17 cellular contexts compared by ENCODE assay signal in genomic region chr6:71364910-71365542, GRCh38.
"Had no signal": no experiment of that assay in that cellular context is flagged by ENCODE, and none has a peak within 500 bp of the region (broad histone marks: within the 10 kb centered on the region; RNA-seq: fewer than 3 reads in every experiment).

No MANE protein-coding gene starts in this region.

- H3K4me1 ChIP-seq: breast epithelium had no signal

- DNase-seq: activated B cell treated with CpG ODN at 0.5 μM for 24 hours; activated CD4-positive, alpha-beta T cell treated with anti-CD3 and anti-CD28 coated beads for 48 hours; activated CD8-positive, alpha-beta T cell treated with anti-CD3 and anti-CD28 coated beads for 36 hours; activated naive CD4-positive, alpha-beta T cell treated with Interleukin-2 at 50 U/mL for 16 hours; activated naive CD8-positive, alpha-beta T cell treated with anti-CD3 and anti-CD28 coated beads, Interleukin-2, amount 10 ng/mL, durations not matched to agents 7 days and 5 days; activated T-cell treated with anti-CD3 and anti-CD28 coated beads, Interleukin-2, amount 50 U/mL, for 24 hours; cerebellar nuclear complex; effector CD4-positive, alpha-beta T cell; sigmoid colon; stimulated activated CD4-positive, alpha-beta T cell treated with anti-CD3 and anti-CD28 coated beads, Interleukin-2, amount 100 ng/mL, for 24 hours; stimulated activated naive CD8-positive, alpha-beta T cell treated with anti-CD3 and anti-CD28 coated beads, Interleukin-15, Interleukin-2, amounts not matched to agents 100 U/mL and 50 U/mL, for 24 hours had no signal

- H3K4me2 ChIP-seq: hepatocyte had no signal

- H3K4me3 ChIP-seq: breast epithelium, hepatocyte, lung, sigmoid colon, tibial nerve had no signal

- H2AFZ ChIP-seq: hepatocyte, parathyroid adenoma had no signal

- H3K36me3 ChIP-seq: breast epithelium, sigmoid colon had no signal

- ATAC-seq: activated CD8-positive, alpha-beta T cell treated with anti-CD3 and anti-CD28 coated beads for 36 hours; esophagus mucosa; stimulated activated naive CD8-positive, alpha-beta T cell treated with anti-CD3 and anti-CD28 coated beads, Interleukin-15, Interleukin-2, amounts not matched to agents 100 U/mL and 50 U/mL, for 24 hours had no signal

- H3K9me3 ChIP-seq: breast epithelium, sigmoid colon, tibial nerve had no signal

- H3K27me3 ChIP-seq: breast epithelium, hepatocyte, sigmoid colon, tibial nerve had no signal

- H3K79me2 ChIP-seq: hepatocyte, parathyroid adenoma had no signal

- H3K9ac ChIP-seq: parathyroid adenoma had no signal
